ENCODE assay signal across 24 cellular contexts in the genomic region with DNA sequence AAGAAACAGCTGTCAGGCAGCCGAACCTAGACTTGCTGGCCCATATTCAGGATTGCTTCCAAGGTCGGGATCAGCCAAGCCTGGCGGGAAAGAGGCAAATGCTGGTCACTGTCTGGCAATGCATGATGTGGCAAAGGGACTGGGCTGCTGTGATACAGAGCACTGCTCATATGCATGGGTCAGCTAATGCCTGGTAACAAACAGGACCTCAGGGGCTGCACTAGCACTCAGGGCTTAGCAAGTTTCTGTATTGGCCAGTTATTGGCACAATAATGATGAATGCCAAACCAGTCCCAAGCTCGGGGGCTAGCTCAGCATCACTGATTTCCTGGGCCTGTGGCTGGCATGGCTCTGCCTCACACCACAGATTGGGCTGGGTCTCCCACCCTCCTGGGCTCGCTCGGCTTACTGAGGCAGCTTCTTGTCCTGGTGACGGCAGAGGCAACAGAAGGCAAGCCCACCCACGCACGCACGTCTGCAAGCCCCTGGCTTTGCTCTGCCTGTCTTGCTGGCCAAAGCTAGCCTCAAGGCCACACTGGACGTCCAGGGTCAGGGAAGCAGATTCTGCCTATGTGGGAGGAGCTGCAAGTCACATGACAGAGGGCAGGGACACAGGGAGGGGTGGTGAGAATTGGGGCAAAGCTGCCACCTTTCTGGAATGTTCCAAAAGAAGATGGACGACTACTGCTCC. TPM values are rescaled to one million over a fixed set of nuclear protein-coding genes. Genes with fewer than 3 reads are reported as not detected.
"Had no signal": no experiment of that assay in that cellular context is flagged by ENCODE, and none has a peak within 500 bp of the region (broad histone marks: within the 10 kb centered on the region; RNA-seq: fewer than 3 reads in every experiment).

No MANE protein-coding gene starts in this region.

- H3K36me3 Mint-ChIP-seq: activated CD8-positive, alpha-beta memory T cell treated with anti-CD3 and anti-CD28 coated beads, Interleukin-2, amount 10 ng/mL, durations not matched to agents 7 days and 5 days; activated naive CD4-positive, alpha-beta T cell treated with anti-CD3 and anti-CD28 coated beads, Interleukin-2, amount 50 U/mL, for 24 hours had no signal

- H3K9me3 Mint-ChIP-seq: activated B cell treated with CpG ODN at 0.5 μM for 24 hours; activated CD4-positive, alpha-beta T cell treated with anti-CD3 and anti-CD28 coated beads, Interleukin-2, amount 10 ng/mL, durations not matched to agents 24 days and 14 days; activated naive CD4-positive, alpha-beta T cell treated with anti-CD3 and anti-CD28 coated beads, Interleukin-2, amount 50 U/mL, for 24 hours; activated T-cell treated with anti-CD3 and anti-CD28 coated beads, Interleukin-2, amount 50 U/mL, for 24 hours; activated T-helper 1 cell treated with anti-CD3 and anti-CD28 coated beads, Interleukin-12 subunit alpha, Interleukin-12 subunit beta, Interleukin-2, Interleukin-4 antibody, amounts not matched to agents 30 ng/mL and 10 ng/mL and 1 ng/mL, durations not matched to agents 14 hours and 24 hours and 36 hours; T-helper 1 cell treated with Interleukin-12 subunit alpha and Interleukin-12 subunit beta and Interleukin-4 antibody, amounts not matched to agents 30 μg/mL and 1 μg/mL, for 36 hours had no signal

- ATAC-seq: activated CD8-positive, alpha-beta memory T cell treated with anti-CD3 and anti-CD28 coated beads, Interleukin-2, amount 10 ng/mL, durations not matched to agents 7 days and 5 days had no signal

- H3K27ac Mint-ChIP-seq: activated B cell treated with CpG ODN at 0.5 μM for 24 hours; activated CD4-positive, alpha-beta T cell treated with anti-CD3 and anti-CD28 coated beads, Interleukin-2, amount 10 ng/mL, durations not matched to agents 24 days and 14 days; activated CD8-positive, alpha-beta memory T cell treated with anti-CD3 and anti-CD28 coated beads, Interleukin-2, amount 10 ng/mL, durations not matched to agents 7 days and 5 days; activated naive CD4-positive, alpha-beta T cell treated with anti-CD3 and anti-CD28 coated beads, Interleukin-2, amount 50 U/mL, for 24 hours; activated T-cell treated with anti-CD3 and anti-CD28 coated beads, Interleukin-2, amount 50 U/mL, for 24 hours; activated T-helper 1 cell treated with anti-CD3 and anti-CD28 coated beads, Interleukin-12 subunit alpha, Interleukin-12 subunit beta, Interleukin-2, Interleukin-4 antibody, amounts not matched to agents 30 ng/mL and 10 ng/mL and 1 ng/mL, durations not matched to agents 14 hours and 24 hours and 36 hours; T-helper 1 cell treated with Interleukin-12 subunit alpha and Interleukin-12 subunit beta and Interleukin-4 antibody, amounts not matched to agents 30 μg/mL and 1 μg/mL, for 36 hours had no signal

- H3K4me3 Mint-ChIP-seq: activated B cell treated with CpG ODN at 0.5 μM for 24 hours; activated CD4-positive, alpha-beta T cell treated with anti-CD3 and anti-CD28 coated beads, Interleukin-2, amount 10 ng/mL, durations not matched to agents 24 days and 14 days; activated CD8-positive, alpha-beta memory T cell treated with anti-CD3 and anti-CD28 coated beads, Interleukin-2, amount 10 ng/mL, durations not matched to agents 7 days and 5 days; activated naive CD4-positive, alpha-beta T cell treated with anti-CD3 and anti-CD28 coated beads, Interleukin-2, amount 50 U/mL, for 24 hours; activated T-cell treated with anti-CD3 and anti-CD28 coated beads, Interleukin-2, amount 50 U/mL, for 24 hours; activated T-helper 1 cell treated with anti-CD3 and anti-CD28 coated beads, Interleukin-12 subunit alpha, Interleukin-12 subunit beta, Interleukin-2, Interleukin-4 antibody, amounts not matched to agents 30 ng/mL and 10 ng/mL and 1 ng/mL, durations not matched to agents 14 hours and 24 hours and 36 hours; T-helper 1 cell treated with Interleukin-12 subunit alpha and Interleukin-12 subunit beta and Interleukin-4 antibody, amounts not matched to agents 30 μg/mL and 1 μg/mL, for 36 hours had no signal

- DNase-seq: activated B cell treated with CpG ODN at 0.5 μM for 24 hours; activated CD4-positive, alpha-beta T cell treated with anti-CD3 and anti-CD28 coated beads for 1 hour; activated CD4-positive, alpha-beta T cell treated with anti-CD3 and anti-CD28 coated beads, Interleukin-2, amount 10 ng/mL, durations not matched to agents 24 days and 14 days; activated CD4-positive, alpha-beta T cell treated with anti-CD3 and anti-CD28 coated beads, Interleukin-2, amount 50 U/mL, for 48 hours; activated CD8-positive, alpha-beta memory T cell treated with anti-CD3 and anti-CD28 coated beads, Interleukin-2, amount 10 ng/mL, durations not matched to agents 7 days and 5 days; activated effector memory CD4-positive, alpha-beta T cell treated with Interleukin-2 at 50 U/mL for 16 hours; activated naive CD4-positive, alpha-beta T cell; activated T-cell treated with anti-CD3 and anti-CD28 coated beads, Interleukin-2, amount 50 U/mL, for 24 hours; amygdala; cerebellar nuclear complex; KG1; MV-4-11; NCI-H1105; NCI-H1436; NCI-H1694 treated with DMSO at 0.1 percent for 48 hours; NCI-H2029 treated with DMSO at 0.1 percent for 48 hours; NCI-H345; NCI-H510A; NCI-H526 treated with DMSO at 0.1 percent for 48 hours; SHP77 treated with DMSO at 0.1 percent for 48 hours had no signal

- H3K4me1 Mint-ChIP-seq: activated B cell treated with CpG ODN at 0.5 μM for 24 hours; activated CD4-positive, alpha-beta T cell treated with anti-CD3 and anti-CD28 coated beads, Interleukin-2, amount 10 ng/mL, durations not matched to agents 24 days and 14 days; activated CD8-positive, alpha-beta memory T cell treated with anti-CD3 and anti-CD28 coated beads, Interleukin-2, amount 10 ng/mL, durations not matched to agents 7 days and 5 days; activated naive CD4-positive, alpha-beta T cell treated with anti-CD3 and anti-CD28 coated beads, Interleukin-2, amount 50 U/mL, for 24 hours had no signal

RNA-seq across cellular contexts. Expression of gene NPTX1, which starts 46.8 kb away (rescaled TPM):
- total RNA-seq: MCF 10A had no signal
